10 cellular contexts compared by ENCODE assay signal in genomic region chrX:140050906-140051305, GRCh38.
A peak's percentile ranks its signal among the peaks of the same experiment; 100 is the strongest.
DNase-seq lines count a peak whose midpoint lies in the region; ATAC-seq and TF ChIP-seq lines count a peak whose summit lies in the region.
"Had no signal": no experiment of that assay in that cellular context is flagged by ENCODE, and none has a peak within 500 bp of the region (broad histone marks: within the 10 kb centered on the region; RNA-seq: fewer than 3 reads in every experiment).

No MANE protein-coding gene starts in this region.

- H4K20me1 ChIP-seq in H9 (ENCODE audit: control insufficient read depth, insufficient read depth, insufficient read length) = no peaks in the 10 kb centered on the region

- H2BK5ac ChIP-seq in H9 (ENCODE audit: insufficient read length, low read length) = no peak overlapping the region

- H3K4me1 ChIP-seq in H9 (ENCODE audit: insufficient read depth, low read length) (no peaks in the 10 kb centered on the region; the same call in 1 of the 2 replicates), adipocyte (ENCODE audit: control insufficient read depth, insufficient read depth, low read length) (no peaks in the 10 kb centered on the region)

- H3K27ac Mint-ChIP-seq in H9 = no peak overlapping the region; a peak in 1 of 7 replicates

- no peak overlapping the region for H3K4me3 ChIP-seq in adipocyte (ENCODE audit: low read length)

- H4K5ac ChIP-seq in H9 (ENCODE audit: insufficient read length, low read depth, low read length) = no peak overlapping the region

- no peaks in the 10 kb centered on the region for H3K79me1 ChIP-seq in H9 (ENCODE audit: insufficient read depth, low read depth, low read length, poor library complexity, severe bottlenecking)

- no peak overlapping the region for H3T11ph ChIP-seq in H9 (ENCODE audit: low read length)

- H2BK120ac ChIP-seq in H9 (ENCODE audit: low read depth, low read length, poor library complexity, severe bottlenecking) = no peak overlapping the region

- H3K4ac ChIP-seq in H9 (ENCODE audit: low read depth, low read length) = no peak overlapping the region

- no peak overlapping the region for H3K56ac ChIP-seq in H9 (ENCODE audit: insufficient read length, low read depth, low read length)

- no peak overlapping the region for H4K91ac ChIP-seq in H9 (ENCODE audit: insufficient read length, low read depth, low read length)

- no peak overlapping the region for H2AFZ ChIP-seq in H9 (ENCODE audit: low read length)

- H3K9ac ChIP-seq in H9 (ENCODE audit: extremely low read depth, insufficient read length, low read length) = no peak overlapping the region
- no peak overlapping the region for H3K9ac ChIP-seq in adipocyte (ENCODE audit: low read length)

- no peaks in the 10 kb centered on the region for H3K36me3 ChIP-seq in adipocyte (ENCODE audit: control insufficient read depth, insufficient read depth, low read length, severe bottlenecking)

- H3K27me3 ChIP-seq in H9 (ENCODE audit: insufficient read depth, low read length) (no peaks in the 10 kb centered on the region), adipocyte (replicated peaks; ENCODE audit: control insufficient read depth, insufficient read depth, low read length) (peaks cover 22% of the 10 kb centered on the region)

- H3K4me2 ChIP-seq in H9 (ENCODE audit: insufficient read depth, insufficient read length, low read length) = no peak overlapping the region

- H3K23ac ChIP-seq in H9 (ENCODE audit: insufficient read length, low read depth, low read length) = no peak overlapping the region

- H3K9me3 Mint-ChIP-seq in H9 = no peaks in the 10 kb centered on the region

- H2BK20ac ChIP-seq in H9 (ENCODE audit: low read depth, low read length, poor library complexity, severe bottlenecking) = no peak overlapping the region

- H2BK15ac ChIP-seq in H9 (ENCODE audit: low read depth, low read length) = no peak overlapping the region

- DNase-seq in Ammon's horn (ENCODE audit: low spot score) = peak; percentile 16
- DNase-seq in H9 = no peak
- DNase-seq in adipocyte (ENCODE audit: low read depth) = peak; percentile 15
- DNase-seq in left kidney (ENCODE audit: low read depth, low spot score) = peak; percentile 14
- DNase-seq in C1 segment of cervical spinal cord (lab: John Stamatoyannopoulos, UW) = no peak
- DNase-seq: activated CD8-positive, alpha-beta memory T cell treated with anti-CD3 and anti-CD28 coated beads, Interleukin-2, amount 50 U/mL, for 4 hours; effector memory CD4-positive, alpha-beta T cell had no signal

- H4K8ac ChIP-seq in H9 (replicated peaks; ENCODE audit: insufficient read length, low read depth, low read length) = no peak overlapping the region

- H3K27ac ChIP-seq in H9 (ENCODE audit: insufficient read length, low read depth, low read length) = no peak overlapping the region

- H3K23me2 ChIP-seq in H9 (ENCODE audit: insufficient read length, low read depth, low read length, poor library complexity, severe bottlenecking) = no peaks in the 10 kb centered on the region

- TF ChIP-seq CTCF in H9 (conservative IDR thresholded peaks at IDR 0.05) = peak; percentile 77

- peaks cover 23 to 51% of the 10 kb centered on the region in 2 experiments for H3K4me1 Mint-ChIP-seq in H9

- H3K27me3 Mint-ChIP-seq in H9 (ENCODE audit: low read depth) = no peaks in the 10 kb centered on the region; the same call in 1 of the 2 replicates

- H3K18ac ChIP-seq in H9 (ENCODE audit: insufficient read length, low read depth, low read length) = no peak overlapping the region

- H3K4me3 Mint-ChIP-seq in H9 = no peak overlapping the region

- no peaks in the 10 kb centered on the region for H3K79me2 ChIP-seq in H9 (ENCODE audit: insufficient read depth, low read length)

- H3K9me3 ChIP-seq in H9 (ENCODE audit: control insufficient read depth, low read depth, low read length) (no peaks in the 10 kb centered on the region), adipocyte (ENCODE audit: control insufficient read depth, low read length) (no peaks in the 10 kb centered on the region)

- no peak overlapping the region for H2BK12ac ChIP-seq in H9 (ENCODE audit: insufficient read length, low read depth, low read length)

- H3K14ac ChIP-seq in H9 (ENCODE audit: insufficient read depth, low read length) = no peak overlapping the region

- H3K36me3 Mint-ChIP-seq in H9 (ENCODE audit: insufficient read depth in 1 of 3, low read depth in 3 of 3) = no peaks in the 10 kb centered on the region

- H2AK5ac ChIP-seq in H9 (ENCODE audit: insufficient read length, low read length) = no peak overlapping the region

- ATAC-seq in GM19328 (IDR thresholded peaks at IDR 0.05; ENCODE audit: unreplicated experiment) (no peak), HG03571 (IDR thresholded peaks at IDR 0.05; ENCODE audit: unreplicated experiment) (no peak), HG03095 (IDR thresholded peaks at IDR 0.05; ENCODE audit: unreplicated experiment) (no peak)

Comparison
In these comparisons a context has a peak if more than half of its experiments do, and no peak if none do; other contexts are left out.
1. DNase-seq: peak in Ammon's horn (single experiment), adipocyte (single experiment) and left kidney (single experiment); none in H9 (single experiment) and C1 segment of cervical spinal cord (0 of 14).